Comparison of ENCODE assay signal across 3 cellular contexts in the genomic region with DNA sequence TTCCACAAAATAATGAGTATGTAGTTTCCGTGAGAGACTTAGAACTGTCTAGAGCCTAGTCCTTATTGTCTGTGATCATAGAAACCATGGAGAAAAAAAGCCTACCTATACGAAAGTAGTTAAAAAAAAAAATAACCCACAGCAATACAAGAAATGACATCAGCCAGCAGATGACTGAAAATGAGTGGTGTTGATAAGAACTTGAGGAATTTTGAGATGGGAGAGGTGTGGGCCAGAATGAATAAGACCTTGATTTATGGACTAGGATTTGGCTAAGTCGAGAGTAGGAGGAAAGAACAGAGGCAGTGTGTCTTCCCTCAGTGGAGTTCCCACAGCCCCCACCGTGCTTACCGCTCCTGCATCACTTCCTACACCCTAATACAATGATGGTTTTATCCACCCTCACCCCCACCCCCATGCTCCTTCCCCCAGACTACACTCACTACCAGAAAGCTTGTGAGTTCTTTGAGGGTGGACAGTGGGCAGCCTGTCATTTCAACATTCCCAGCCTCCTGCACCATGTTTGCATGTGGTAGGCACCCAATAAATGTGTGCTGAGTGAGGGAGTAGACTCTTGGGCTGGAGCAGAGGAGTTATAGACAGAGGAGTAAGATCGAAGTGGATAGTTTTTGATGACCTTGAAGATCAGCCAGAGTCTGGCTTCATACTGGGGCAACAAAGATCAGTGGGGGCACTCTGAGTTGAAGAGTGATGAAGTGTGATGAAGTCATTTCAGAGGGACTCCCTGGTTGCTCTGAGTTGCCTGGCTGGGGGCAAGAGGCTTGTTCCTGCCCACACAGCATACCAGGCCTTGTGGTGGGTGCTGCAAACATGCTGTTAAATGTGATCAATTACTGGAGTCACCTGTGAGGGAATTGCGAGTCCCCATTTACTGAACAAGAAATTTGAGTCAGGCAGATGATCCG. TPM values are rescaled to one million over a fixed set of nuclear protein-coding genes. Genes with fewer than 3 reads are reported as not detected.
"Had no signal": no experiment of that assay in that cellular context is flagged by ENCODE, and none has a peak within 500 bp of the region (broad histone marks: within the 10 kb centered on the region; RNA-seq: fewer than 3 reads in every experiment).

No MANE protein-coding gene starts in this region.

RNA-seq across cellular contexts. Expression of a gene that starts 21.9 kb away (rescaled TPM):
- total RNA-seq: ascending aorta; bronchial epithelial cell; naive thymus-derived CD8-positive, alpha-beta T cell had no signal
- polyA plus RNA-seq: naive thymus-derived CD8-positive, alpha-beta T cell had no signal
